Comparison of ENCODE assay signal across 1 cellular context in genomic region chr7:98215561-98216495, GRCh38.
TF ChIP-seq lines count a peak whose summit lies in the region.

No MANE protein-coding gene starts in this region.

TF ChIP-seq in WTC11, 78 proteins besides CTCF, POLR2A, EP300 and RAD21:
- no peak for TF ChIP-seq ZNF281 (CRISPR knock-in tag; IDR thresholded peaks at IDR 0.05)
- TF ChIP-seq NR2C2 (CRISPR knock-in tag; IDR thresholded peaks at IDR 0.05), result no peak
- no peak for TF ChIP-seq NFYB (CRISPR knock-in tag; conservative IDR thresholded peaks at IDR 0.05; ENCODE audit: low read depth)
- TF ChIP-seq ZSCAN18 (CRISPR knock-in tag; IDR thresholded peaks at IDR 0.05), result no peak
- TF ChIP-seq SP1 (CRISPR knock-in tag; conservative IDR thresholded peaks at IDR 0.05), result no peak
- TF ChIP-seq JAZF1 (CRISPR knock-in tag; IDR thresholded peaks at IDR 0.05), result no peak
- TF ChIP-seq ATF6 (CRISPR knock-in tag; IDR thresholded peaks at IDR 0.05), result no peak
- no peak for TF ChIP-seq RELA (CRISPR knock-in tag; IDR thresholded peaks at IDR 0.05; ENCODE audit: borderline replicate concordance)
- TF ChIP-seq NR1H2 (CRISPR knock-in tag; IDR thresholded peaks at IDR 0.05), result no peak
- TF ChIP-seq HMGA2 (CRISPR knock-in tag; IDR thresholded peaks at IDR 0.05), result no peak
- no peak for TF ChIP-seq SOX15 (CRISPR knock-in tag; IDR thresholded peaks at IDR 0.05)
- TF ChIP-seq TEAD1 (CRISPR knock-in tag; IDR thresholded peaks at IDR 0.05), result no peak
- TF ChIP-seq AR (CRISPR knock-in tag; IDR thresholded peaks at IDR 0.05), result no peak
- no peak for TF ChIP-seq ATF1 (CRISPR knock-in tag; IDR thresholded peaks at IDR 0.05)
- TF ChIP-seq EMX1 (CRISPR knock-in tag; IDR thresholded peaks at IDR 0.05), result no peak
- no peak for TF ChIP-seq RORB (CRISPR knock-in tag; IDR thresholded peaks at IDR 0.05)
- TF ChIP-seq AFF4 (CRISPR knock-in tag; IDR thresholded peaks at IDR 0.05; ENCODE audit: borderline replicate concordance), result no peak
